ENCODE assay signal across 7 cellular contexts in genomic region chr7:100897111-100897608, GRCh38. TPM values are rescaled to one million over a fixed set of nuclear protein-coding genes. Genes with fewer than 3 reads are reported as not detected.
DNase-seq lines count a peak whose midpoint lies in the region; TF ChIP-seq lines count a peak whose summit lies in the region.

No MANE protein-coding gene starts in this region.

- no peak overlapping the region for H2AFZ ChIP-seq in GM23248
- H2AFZ ChIP-seq in SU-DHL-6 (ENCODE audit: low read depth, low read length, severe bottlenecking), result no peak overlapping the region

- in situ Hi-C loops in GM23248 (cut with MboI), result no loop called here
- in situ Hi-C loops in astrocyte of the spinal cord (cut with HindIII; ENCODE audit: low sequenced_read_pairs), result no loop called here

- H3F3A ChIP-seq in GM23248 (ENCODE audit: insufficient read depth) (no peaks in the 10 kb centered on the region), SU-DHL-6 (ENCODE audit: insufficient read depth) (no peaks in the 10 kb centered on the region)

- 2% methylated on average over 29 to 35 of the region's 35 CpGs for WGBS in GM23248 (ENCODE audit: low coverage in 1 of 2, low lambda C conversion rate in 2 of 2, missing lambda C conversion rate in 2 of 2), 2 experiments

- peak overlapping the region; percentile 41; the same call in 1 of the 2 replicates for H3K4me3 ChIP-seq in GM23248
- H3K4me3 ChIP-seq in SU-DHL-6 (ENCODE audit: insufficient read depth, low read length, poor library complexity, severe bottlenecking), result no peak overlapping the region
- no peak overlapping the region for H3K4me3 ChIP-seq in astrocyte of the spinal cord (ENCODE audit: low read depth, low read length)
- peak overlapping the region; percentile 45; the same call in 1 of the 2 replicates for H3K4me3 ChIP-seq in iPS-20b (ENCODE audit: low read length)

- H3K79me2 ChIP-seq in GM23248 (ENCODE audit: insufficient read depth) (no peaks in the 10 kb centered on the region), SU-DHL-6 (ENCODE audit: insufficient read depth, low read length) (no peaks in the 10 kb centered on the region)

- TF ChIP-seq CTCF in SU-DHL-6 (IDR thresholded peaks at IDR 0.05; ENCODE audit: insufficient read depth, low read length, poor library complexity, severe bottlenecking) (peak; percentile 59), astrocyte of the spinal cord (IDR thresholded peaks at IDR 0.05; ENCODE audit: low read depth, low read length) (peak; percentile 79)

- H4K20me1 ChIP-seq in GM23248 (ENCODE audit: insufficient read depth) (no peaks in the 10 kb centered on the region), SU-DHL-6 (ENCODE audit: low read depth, low read length) (no peaks in the 10 kb centered on the region)

- H3K27me3 ChIP-seq in GM23248 (replicated peaks; ENCODE audit: insufficient read depth), result peaks cover 39% of the 10 kb centered on the region
- H3K27me3 ChIP-seq in SU-DHL-6 (ENCODE audit: low read length), result no peaks in the 10 kb centered on the region
- peaks cover 40% of the 10 kb centered on the region for H3K27me3 ChIP-seq in iPS-20b (ENCODE audit: insufficient read depth, low read length)

- H3K9me3 ChIP-seq in GM23248 (ENCODE audit: low read depth) (no peaks in the 10 kb centered on the region), SU-DHL-6 (ENCODE audit: insufficient read depth, low read length) (no peaks in the 10 kb centered on the region), iPS-20b (ENCODE audit: insufficient read depth, low read depth, low read length) (no peaks in the 10 kb centered on the region)

- no peaks in the 10 kb centered on the region for H3K36me3 ChIP-seq in GM23248 (ENCODE audit: low read depth)
- no peaks in the 10 kb centered on the region for H3K36me3 ChIP-seq in SU-DHL-6 (ENCODE audit: low read length)
- no peaks in the 10 kb centered on the region for H3K36me3 ChIP-seq in iPS-20b (ENCODE audit: insufficient read depth, low read depth, low read length)

- no peak overlapping the region for H3K9ac ChIP-seq in GM23248
- H3K9ac ChIP-seq in SU-DHL-6 (ENCODE audit: low read length), result no peak overlapping the region
- no peak overlapping the region for H3K9ac ChIP-seq in iPS-20b (ENCODE audit: low read depth, low read length)

- H3K9me2 ChIP-seq in GM23248 (ENCODE audit: insufficient read depth) (no peaks in the 10 kb centered on the region), SU-DHL-6 (replicated peaks; ENCODE audit: insufficient read depth, low read length) (no peaks in the 10 kb centered on the region)

- peak overlapping the region; percentile 42 for H3K4me2 ChIP-seq in GM23248 (ENCODE audit: unreplicated experiment)
- no peak overlapping the region for H3K4me2 ChIP-seq in SU-DHL-6 (ENCODE audit: low read depth, low read length, poor library complexity, severe bottlenecking)

- H3K4me1 ChIP-seq in GM23248 (ENCODE audit: insufficient read depth), result no peaks in the 10 kb centered on the region
- no peaks in the 10 kb centered on the region for H3K4me1 ChIP-seq in iPS-20b (ENCODE audit: insufficient read depth, low read length)

- no peak overlapping the region for H3K27ac ChIP-seq in GM23248
- H3K27ac ChIP-seq in SU-DHL-6 (ENCODE audit: low read depth, low read length), result no peak overlapping the region
- H3K27ac ChIP-seq in iPS-20b (ENCODE audit: low read length), result no peak overlapping the region

- DNase-seq in GM23248 (peak; percentile 55), astrocyte of the spinal cord (ENCODE audit: low read depth, low spot score) (no peak), cerebellar nuclear complex (lab: John Stamatoyannopoulos, UW) (no peak), inferior parietal cortex (ENCODE audit: extremely low spot score) (no peak)
- peak; percentile 48 to 62 for DNase-seq in stimulated activated CD4-positive, alpha-beta T cell treated with anti-CD3 and anti-CD28 coated beads, Interleukin-12 subunit alpha, Interleukin-12 subunit beta, amount 100 ng/mL, for 24 hours (ENCODE audit: low read depth in 2 of 2)

RNA-seq across cellular contexts. Expression of gene ACHE, which starts 1.5 kb away (rescaled TPM):
- total RNA-seq in GM23248 (2014; rRNA removed; shearing (Covaris generic)), result not detected in 2 replicates
- polyA plus RNA-seq in GM23248 (2016; fragmentation: Nextera tagmentation; extraction: Ambion mirVana), result 0.14 TPM in 1 of 2 replicates, not detected in the other

RNA-seq across cellular contexts. Expression of gene UFSP1, which starts 7.6 kb away (rescaled TPM):
- total RNA-seq in GM23248 (2014; rRNA removed; shearing (Covaris generic)), result 6.7 and 9.9 TPM in 2 replicates
- 4.3 and 5.1 TPM in 2 replicates for polyA plus RNA-seq in GM23248 (2016; fragmentation: Nextera tagmentation; extraction: Ambion mirVana)

RNA-seq across cellular contexts. Expression of gene SRRT, which starts 22.3 kb away (rescaled TPM):
- 57.1 and 58.9 TPM in 2 replicates for total RNA-seq in GM23248 (2014; rRNA removed; shearing (Covaris generic))
- 74.8 and 74.9 TPM in 2 replicates for polyA plus RNA-seq in GM23248 (2016; fragmentation: Nextera tagmentation; extraction: Ambion mirVana)

RNA-seq across cellular contexts. Expression of gene TRIP6, which starts 30.0 kb away (rescaled TPM):
- 113 and 121 TPM in 2 replicates for total RNA-seq in GM23248 (2014; rRNA removed; shearing (Covaris generic))
- 68.6 and 71.3 TPM in 2 replicates for polyA plus RNA-seq in GM23248 (2016; fragmentation: Nextera tagmentation; extraction: Ambion mirVana)

RNA-seq across cellular contexts. Expression of gene SLC12A9, which starts 44.6 kb away (rescaled TPM):
- total RNA-seq in GM23248 (2014; rRNA removed; shearing (Covaris generic)), result 16.8 and 21.2 TPM in 2 replicates
- 6.1 and 7.9 TPM in 2 replicates for polyA plus RNA-seq in GM23248 (2016; fragmentation: Nextera tagmentation; extraction: Ambion mirVana)

Comparison
In these comparisons a context has a peak if more than half of its experiments do, and no peak if none do; other contexts are left out.
1. DNase-seq: peak in GM23248 (single experiment) and stimulated activated CD4-positive, alpha-beta T cell treated with anti-CD3 and anti-CD28 coated beads, Interleukin-12 subunit alpha, Interleukin-12 subunit beta, amount 100 ng/mL, for 24 hours (2 of 2); none in astrocyte of the spinal cord (single experiment), cerebellar nuclear complex (0 of 2) and inferior parietal cortex (single experiment).
2. H3K4me3 ChIP-seq: peak in GM23248 (single experiment) and iPS-20b (single experiment); none in SU-DHL-6 (single experiment) and astrocyte of the spinal cord (single experiment).